In the genomic region with DNA sequence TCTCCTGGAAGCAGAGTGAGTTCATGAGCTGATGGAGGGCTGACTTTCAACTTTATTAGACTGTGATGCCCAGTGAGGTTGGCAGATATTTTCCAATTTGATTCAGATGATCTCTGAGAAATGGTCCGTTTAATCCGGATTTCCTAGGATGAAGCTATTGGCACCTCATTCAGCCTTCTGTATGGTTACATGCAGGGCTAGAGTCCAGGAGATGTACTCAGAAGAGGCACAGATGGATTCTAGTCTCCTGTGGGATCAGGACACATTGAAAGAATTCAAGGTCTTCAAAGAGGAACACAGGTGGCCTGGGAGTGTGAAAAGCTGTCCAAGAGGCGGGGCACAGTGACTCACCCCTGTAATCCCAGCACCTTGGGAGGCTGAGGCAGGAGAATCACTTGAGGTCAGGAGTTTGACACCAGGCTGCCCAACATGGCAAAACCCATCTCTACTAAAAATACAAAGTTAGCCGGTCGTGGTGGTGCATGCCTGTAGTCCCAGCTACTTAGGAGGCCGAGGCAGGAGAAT, we compare ENCODE assay signal across 19 cellular contexts. TPM values are rescaled to one million over a fixed set of nuclear protein-coding genes. Genes with fewer than 3 reads are reported as not detected.
DNase-seq lines count a peak whose midpoint lies in the region; ATAC-seq and TF ChIP-seq lines count a peak whose summit lies in the region.
"Had no signal": no experiment of that assay in that cellular context is flagged by ENCODE, and none has a peak within 500 bp of the region (broad histone marks: within the 10 kb centered on the region; RNA-seq: fewer than 3 reads in every experiment).

No MANE protein-coding gene starts in this region.

- ATAC-seq in activated B cell treated with CpG ODN at 0.5 μM for 24 hours (ENCODE audit: low read depth) (no peak), foreskin keratinocyte (peak; percentile 27)
- no peak for ATAC-seq in stimulated activated naive B cell treated with anti-CD40 and anti-IgM and Interleukin-4, amounts not matched to agents 10 μg/mL and 1 μg/mL and 100 μg/mL, for 72 hours (replicated peaks)
- no peak for ATAC-seq in CD4-positive, alpha-beta T cell (ENCODE audit: poor library complexity)
- ATAC-seq: GM12878, HepG2 had no signal

- no peaks in the 10 kb centered on the region for H3K4me1 ChIP-seq in foreskin keratinocyte
- H3K4me1 ChIP-seq in esophagus squamous epithelium = peaks cover 0 to 18% (median 0%) of the 10 kb centered on the region in 3 donors

- WGBS in esophagus squamous epithelium, 2 donors = 74 to 82% methylated on average over 6 of the region's 6 CpGs

- no peaks in the 10 kb centered on the region for H3K9me3 ChIP-seq in CD4-positive, alpha-beta T cell (ENCODE audit: control insufficient read depth, low read length)
- no peaks in the 10 kb centered on the region for H3K9me3 ChIP-seq in esophagus squamous epithelium
- H3K9me3 ChIP-seq: BLaER1 had no signal

- peak; percentile 9 for DNase-seq in activated CD8-positive, alpha-beta memory T cell treated with anti-CD3 and anti-CD28 coated beads for 24 hours
- no peak for DNase-seq in activated CD8-positive, alpha-beta memory T cell treated with anti-CD3 and anti-CD28 coated beads, Interleukin-2, amount 50 U/mL, for 48 hours
- DNase-seq in activated B cell treated with CpG ODN at 0.5 μM for 24 hours = no peak
- no peak for DNase-seq in foreskin keratinocyte
- DNase-seq in stimulated activated naive B cell treated with anti-CD40 and anti-IgM and Interleukin-4, amounts not matched to agents 10 μg/mL and 1 μg/mL and 100 μg/mL, for 72 hours = no peak
- DNase-seq in CD4-positive, alpha-beta T cell = no peak
- no peak for DNase-seq in DMS79 (lab: John Stamatoyannopoulos, UW)
- DNase-seq in esophagus squamous epithelium (lab: John Stamatoyannopoulos, UW) = no peak
- DNase-seq: 8988T; CD8-positive, alpha-beta memory T cell; COR-L47; DMS 273 treated with DMSO at 0.1 percent for 48 hours; DMS79 treated with DMSO at 0.1 percent for 48 hours; H9 had no signal

- no peak overlapping the region for H3K4me3 Mint-ChIP-seq in activated B cell treated with CpG ODN at 0.5 μM for 24 hours
- H3K4me3 Mint-ChIP-seq in stimulated activated naive B cell treated with anti-CD40 and anti-IgM and Interleukin-4, amounts not matched to agents 10 μg/mL and 1 μg/mL and 100 μg/mL, for 72 hours = no peak overlapping the region
- H3K4me3 Mint-ChIP-seq in CD4-positive, alpha-beta T cell = no peak overlapping the region
- H3K4me3 Mint-ChIP-seq: CD14-positive monocyte; CD8-positive, alpha-beta memory T cell; H9 had no signal

- H3K4me1 Mint-ChIP-seq in activated B cell treated with CpG ODN at 0.5 μM for 24 hours = no peaks in the 10 kb centered on the region
- peaks cover 0 to 3% of the 10 kb centered on the region in 2 donors for H3K4me1 Mint-ChIP-seq in stimulated activated naive B cell treated with anti-CD40 and anti-IgM and Interleukin-4, amounts not matched to agents 10 μg/mL and 1 μg/mL and 100 μg/mL, for 72 hours
- H3K4me1 Mint-ChIP-seq in CD4-positive, alpha-beta T cell (ENCODE audit: low read depth) = peaks cover 8% of the 10 kb centered on the region
- H3K4me1 Mint-ChIP-seq: CD14-positive monocyte had no signal

- H3K27ac Mint-ChIP-seq in activated B cell treated with CpG ODN at 0.5 μM for 24 hours = peak overlapping the region; percentile 30
- peak overlapping the region; percentile 37 for H3K27ac Mint-ChIP-seq in stimulated activated naive B cell treated with anti-CD40 and anti-IgM and Interleukin-4, amounts not matched to agents 10 μg/mL and 1 μg/mL and 100 μg/mL, for 72 hours
- no peak overlapping the region for H3K27ac Mint-ChIP-seq in CD4-positive, alpha-beta T cell
- H3K27ac Mint-ChIP-seq: H9 had no signal

- no peaks in the 10 kb centered on the region for H3K9me3 Mint-ChIP-seq in activated B cell treated with CpG ODN at 0.5 μM for 24 hours
- no peaks in the 10 kb centered on the region for H3K9me3 Mint-ChIP-seq in stimulated activated naive B cell treated with anti-CD40 and anti-IgM and Interleukin-4, amounts not matched to agents 10 μg/mL and 1 μg/mL and 100 μg/mL, for 72 hours
- H3K9me3 Mint-ChIP-seq in CD4-positive, alpha-beta T cell = no peaks in the 10 kb centered on the region
- H3K9me3 Mint-ChIP-seq: CD8-positive, alpha-beta memory T cell; H9 had no signal

- TF ChIP-seq CTCF in activated B cell treated with CpG ODN at 0.5 μM for 24 hours (IDR thresholded peaks at IDR 0.05) (no peak), foreskin keratinocyte (conservative IDR thresholded peaks at IDR 0.05) (no peak), esophagus squamous epithelium (IDR thresholded peaks at IDR 0.05) (no peak)
- TF ChIP-seq CTCF in CD4-positive, alpha-beta T cell (IDR thresholded peaks at IDR 0.05) = no peak

- POLR2A ChIA-PET in activated B cell treated with CpG ODN at 0.5 μM for 24 hours (lab: Charles Lee) = no interaction called here
- POLR2A ChIA-PET in CD4-positive, alpha-beta T cell (lab: Charles Lee) = no interaction called here

- H3K36me3 Mint-ChIP-seq in activated B cell treated with CpG ODN at 0.5 μM for 24 hours (ENCODE audit: low read depth) = no peaks in the 10 kb centered on the region
- no peaks in the 10 kb centered on the region for H3K36me3 Mint-ChIP-seq in stimulated activated naive B cell treated with anti-CD40 and anti-IgM and Interleukin-4, amounts not matched to agents 10 μg/mL and 1 μg/mL and 100 μg/mL, for 72 hours
- no peaks in the 10 kb centered on the region for H3K36me3 Mint-ChIP-seq in CD4-positive, alpha-beta T cell (ENCODE audit: low read depth)
- H3K36me3 Mint-ChIP-seq: CD14-positive monocyte; CD8-positive, alpha-beta memory T cell; IgD-negative memory B cell had no signal

- no peak for TF ChIP-seq POLR2A in esophagus squamous epithelium (IDR thresholded peaks at IDR 0.05)

- intact Hi-C loops in activated B cell treated with CpG ODN at 0.5 μM for 24 hours (cut with micrococcal nuclease) = no loop called here
- intact Hi-C loops in CD4-positive, alpha-beta T cell (cut with DNase I, micrococcal nuclease) = no loop called here
- intact Hi-C loops in esophagus squamous epithelium (cut with DNase I) = no loop called here

- CTCF ChIA-PET in activated B cell treated with CpG ODN at 0.5 μM for 24 hours (lab: Charles Lee) = no interaction called here
- CTCF ChIA-PET in CD4-positive, alpha-beta T cell (lab: Charles Lee) = no interaction called here

- no peak overlapping the region for H3K27ac ChIP-seq in foreskin keratinocyte
- no peak overlapping the region for H3K27ac ChIP-seq in CD4-positive, alpha-beta T cell (ENCODE audit: low read depth, low read length)
- H3K27ac ChIP-seq in esophagus squamous epithelium = no peak overlapping the region
- H3K27ac ChIP-seq: BLaER1 had no signal

- H3K27me3 ChIP-seq in foreskin keratinocyte (peaks cover 16% of the 10 kb centered on the region), esophagus squamous epithelium (peaks cover 0 to 7% (median 0%) of the 10 kb centered on the region in 4 donors)
- H3K27me3 ChIP-seq in CD4-positive, alpha-beta T cell (ENCODE audit: control insufficient read depth, insufficient read depth, low read length) = no peaks in the 10 kb centered on the region
- H3K27me3 ChIP-seq: BLaER1 had no signal

- peaks cover 29% of the 10 kb centered on the region for H3K27me3 Mint-ChIP-seq in activated B cell treated with CpG ODN at 0.5 μM for 24 hours
- peaks cover 32 to 41% of the 10 kb centered on the region in 2 donors for H3K27me3 Mint-ChIP-seq in stimulated activated naive B cell treated with anti-CD40 and anti-IgM and Interleukin-4, amounts not matched to agents 10 μg/mL and 1 μg/mL and 100 μg/mL, for 72 hours
- H3K27me3 Mint-ChIP-seq in CD4-positive, alpha-beta T cell = peaks cover 36% of the 10 kb centered on the region

- no peak overlapping the region for H3K4me3 ChIP-seq in esophagus squamous epithelium
- H3K4me3 ChIP-seq: BLaER1, GM12878 had no signal

- no peaks in the 10 kb centered on the region for H3K36me3 ChIP-seq in esophagus squamous epithelium
- H3K36me3 ChIP-seq: BLaER1 had no signal

RNA-seq across cellular contexts. Expression of a gene that starts 23.0 kb away (rescaled TPM):
- total RNA-seq in activated B cell treated with CpG ODN at 0.5 μM for 24 hours = 30.5 and 32.8 TPM in 2 replicates
- 80.0 and 83.3 TPM in 2 replicates for total RNA-seq in foreskin keratinocyte
- polyA plus RNA-seq in foreskin keratinocyte = 106 and 123 TPM in 2 replicates
- total RNA-seq in CD4-positive, alpha-beta T cell = 10 to 100 TPM; 40.3 to 42.6 TPM
- 10 to 100 TPM; 37.1 to 82.6 (median 54.4) TPM for total RNA-seq in esophagus squamous epithelium
